Comparison of ENCODE assay signal across 8 cellular contexts in genomic region chr7:94004024-94004945, GRCh38. TPM values are rescaled to one million over a fixed set of nuclear protein-coding genes. Genes with fewer than 3 reads are reported as not detected.
DNase-seq lines count a peak whose midpoint lies in the region; ATAC-seq and TF ChIP-seq lines count a peak whose summit lies in the region.

Gene BET1, minus strand, starts transcription at chr7:94004355. Its CDS starts 139 bp downstream, at chr7:94004216.

- TF ChIP-seq CTCF in LNCaP clone FGC (IDR thresholded peaks at IDR 0.05; ENCODE audit: control insufficient read depth, extremely low read depth, insufficient read depth) (no peak), RWPE1 (conservative IDR thresholded peaks at IDR 0.05; ENCODE audit: low read depth) (no peak), fibroblast of lung (conservative IDR thresholded peaks at IDR 0.05 in 1 of 2, IDR thresholded peaks at IDR 0.05 in 1 of 2; ENCODE audit: low read depth in 1 of 2, low read length in 2 of 2) (no peak)

- peaks cover 23% of the 10 kb centered on the region for H3K4me1 Mint-ChIP-seq in activated T-helper 17 cell treated with anti-CD3 and anti-CD28 coated beads, Interleukin-2, amount 50 U/mL, for 72 hours
- H3K4me1 Mint-ChIP-seq in naive thymus-derived CD4-positive, alpha-beta T cell: peaks cover 22 to 56% (median 51%) of the 10 kb centered on the region in 7 donors
- peaks cover 18 to 50% of the 10 kb centered on the region in 2 donors for H3K4me1 Mint-ChIP-seq in stimulated activated naive B cell treated with anti-CD40 and anti-IgM and Interleukin-4, amounts not matched to agents 10 μg/mL and 1 μg/mL and 100 μg/mL, for 72 hours

- intact Hi-C loops in naive thymus-derived CD4-positive, alpha-beta T cell (cut with micrococcal nuclease): loop anchor here (1.0 to 10.0 kb wide), 14 partner anchors 83 to 1869 kb away; partner anchors contain the start of genes ANKIB1 (in 2 of the 2), KRIT1 (in 2 of the 2), PEX1 (in 2 of the 2) and RBM48 (in 2 of the 2)

- peak within 1 kb of the TSS; percentile 96 for H3K4me3 Mint-ChIP-seq in activated T-helper 17 cell treated with anti-CD3 and anti-CD28 coated beads, Interleukin-2, amount 50 U/mL, for 72 hours
- H3K4me3 Mint-ChIP-seq in naive thymus-derived CD4-positive, alpha-beta T cell: peak within 1 kb of the TSS; percentile 88 to 100 (median 99)
- H3K4me3 Mint-ChIP-seq in stimulated activated naive B cell treated with anti-CD40 and anti-IgM and Interleukin-4, amounts not matched to agents 10 μg/mL and 1 μg/mL and 100 μg/mL, for 72 hours: peak within 1 kb of the TSS; percentile 98 to 100

- peak within 1 kb of the TSS; percentile 65 for H3K4me2 ChIP-seq in fibroblast of lung (ENCODE audit: extremely low read depth, insufficient read depth, low read length)

- peak within 1 kb of the TSS; percentile 72 for H3K27ac ChIP-seq in RWPE1
- peak within 1 kb of the TSS; percentile 93 for H3K27ac ChIP-seq in fibroblast of lung (ENCODE audit: insufficient read depth, low read length)
- peak within 1 kb of the TSS; percentile 91 for H3K27ac ChIP-seq in naive thymus-derived CD4-positive, alpha-beta T cell (ENCODE audit: low read depth, low read length)

- peak within 1 kb of the TSS; percentile 94 for H3K9ac ChIP-seq in fibroblast of lung (ENCODE audit: insufficient read depth, low read length)

- H3K27me3 Mint-ChIP-seq in activated T-helper 17 cell treated with anti-CD3 and anti-CD28 coated beads, Interleukin-2, amount 50 U/mL, for 72 hours: peaks cover 4% of the 10 kb centered on the region
- H3K27me3 Mint-ChIP-seq in naive thymus-derived CD4-positive, alpha-beta T cell: peaks cover 0 to 28% (median 11%) of the 10 kb centered on the region in 5 donors
- H3K27me3 Mint-ChIP-seq in stimulated activated naive B cell treated with anti-CD40 and anti-IgM and Interleukin-4, amounts not matched to agents 10 μg/mL and 1 μg/mL and 100 μg/mL, for 72 hours: peaks cover 0 to 4% of the 10 kb centered on the region in 2 donors

- ATAC-seq in activated T-helper 17 cell treated with anti-CD3 and anti-CD28 coated beads, Interleukin-2, amount 50 U/mL, for 72 hours (replicated peaks): peak; percentile 98
- ATAC-seq in naive thymus-derived CD4-positive, alpha-beta T cell: peak; percentile 98
- peak; percentile 97 to 98 for ATAC-seq in stimulated activated naive B cell treated with anti-CD40 and anti-IgM and Interleukin-4, amounts not matched to agents 10 μg/mL and 1 μg/mL and 100 μg/mL, for 72 hours (replicated peaks)

- H3K79me2 ChIP-seq in fibroblast of lung (ENCODE audit: control insufficient read depth, insufficient read depth, low read length): peaks cover 27% of the 10 kb centered on the region

- peaks cover 13% of the 10 kb centered on the region for H3K36me3 Mint-ChIP-seq in activated T-helper 17 cell treated with anti-CD3 and anti-CD28 coated beads, Interleukin-2, amount 50 U/mL, for 72 hours (ENCODE audit: low read depth)
- H3K36me3 Mint-ChIP-seq in naive thymus-derived CD4-positive, alpha-beta T cell: peaks cover 0 to 8% (median 0%) of the 10 kb centered on the region in 5 donors
- H3K36me3 Mint-ChIP-seq in stimulated activated naive B cell treated with anti-CD40 and anti-IgM and Interleukin-4, amounts not matched to agents 10 μg/mL and 1 μg/mL and 100 μg/mL, for 72 hours: peaks cover 2 to 7% of the 10 kb centered on the region in 2 donors

- H2AFZ ChIP-seq in fibroblast of lung (ENCODE audit: low read length): peak within 1 kb of the TSS; percentile 81

- CTCF ChIA-PET in RWPE1 (lab: Yijun Ruan, JAX): interaction anchor here (0.7 kb wide), 1 partner anchor 36 kb away, joined by 4 read pairs; no protein-coding TSS in a partner anchor
- CTCF ChIA-PET in naive thymus-derived CD4-positive, alpha-beta T cell (lab: Charles Lee): no interaction called here

- no peaks in the 10 kb centered on the region for H3K9me3 Mint-ChIP-seq in activated T-helper 17 cell treated with anti-CD3 and anti-CD28 coated beads, Interleukin-2, amount 50 U/mL, for 72 hours
- H3K9me3 Mint-ChIP-seq in naive thymus-derived CD4-positive, alpha-beta T cell: no peaks in the 10 kb centered on the region
- peaks cover 2 to 3% of the 10 kb centered on the region in 2 donors for H3K9me3 Mint-ChIP-seq in stimulated activated naive B cell treated with anti-CD40 and anti-IgM and Interleukin-4, amounts not matched to agents 10 μg/mL and 1 μg/mL and 100 μg/mL, for 72 hours

- POLR2A ChIA-PET in RWPE1 (lab: Yijun Ruan, JAX; ENCODE audit: low non-redundant PET): no interaction called here
- POLR2A ChIA-PET in naive thymus-derived CD4-positive, alpha-beta T cell (lab: Charles Lee): interaction anchor here (0.6 kb wide), 1 partner anchor 1556 kb away, joined by 3 read pairs; no protein-coding TSS in a partner anchor

- DNase-seq in Daoy (ENCODE audit: low read depth) (peak; percentile 97), GOT3 (lab: John Stamatoyannopoulos, UW) (peak; percentile 42), LNCaP clone FGC (ENCODE audit: low read depth) (peak; percentile 87), RWPE1 (ENCODE audit: low spot score) (peak; percentile 89), fibroblast of lung (ENCODE audit: low read depth in 2 of 2) (peak; percentile 97)
- DNase-seq in naive thymus-derived CD4-positive, alpha-beta T cell: peak; percentile 87 to 96 (median 92)
- DNase-seq in stimulated activated naive B cell treated with anti-CD40 and anti-IgM and Interleukin-4, amounts not matched to agents 10 μg/mL and 1 μg/mL and 100 μg/mL, for 72 hours: peak; percentile 87

- peak within 1 kb of the TSS; percentile 98 for H3K27ac Mint-ChIP-seq in activated T-helper 17 cell treated with anti-CD3 and anti-CD28 coated beads, Interleukin-2, amount 50 U/mL, for 72 hours
- peak within 1 kb of the TSS; percentile 95 to 100 (median 99) for H3K27ac Mint-ChIP-seq in naive thymus-derived CD4-positive, alpha-beta T cell
- H3K27ac Mint-ChIP-seq in stimulated activated naive B cell treated with anti-CD40 and anti-IgM and Interleukin-4, amounts not matched to agents 10 μg/mL and 1 μg/mL and 100 μg/mL, for 72 hours: peak within 1 kb of the TSS; percentile 100

- no peaks in the 10 kb centered on the region for H3K27me3 ChIP-seq in fibroblast of lung (ENCODE audit: control insufficient read depth, insufficient read depth, low read length)
- no peaks in the 10 kb centered on the region for H3K27me3 ChIP-seq in naive thymus-derived CD4-positive, alpha-beta T cell (ENCODE audit: control insufficient read depth in 2 of 2, insufficient read depth in 2 of 2, low read length in 2 of 2)

- peak within 1 kb of the TSS; percentile 89 for H3K4me3 ChIP-seq in LNCaP clone FGC (ENCODE audit: low read depth, low read length)
- peak within 1 kb of the TSS; percentile 87 to 99 (median 96) for H3K4me3 ChIP-seq in fibroblast of lung (replicated peaks in 1 of 4; ENCODE audit: control extremely low read depth in 1 of 4, insufficient read depth in 1 of 4, low read depth in 3 of 4, low read length in 4 of 4)
- H3K4me3 ChIP-seq in naive thymus-derived CD4-positive, alpha-beta T cell (ENCODE audit: low read length): peak within 1 kb of the TSS; percentile 75

- H3K36me3 ChIP-seq in fibroblast of lung (ENCODE audit: control insufficient read depth, insufficient read depth, low read length): no peaks in the 10 kb centered on the region
- H3K36me3 ChIP-seq in naive thymus-derived CD4-positive, alpha-beta T cell (ENCODE audit: control insufficient read depth in 2 of 3, insufficient read depth in 3 of 3, low read length in 3 of 3): peaks cover 0 to 3% (median 0%) of the 10 kb centered on the region in 3 experiments

- H3K4me1 ChIP-seq in fibroblast of lung (ENCODE audit: control insufficient read depth, extremely low read depth, insufficient read depth, low read length): no peaks in the 10 kb centered on the region
- peaks cover 3 to 17% of the 10 kb centered on the region in 2 donors for H3K4me1 ChIP-seq in naive thymus-derived CD4-positive, alpha-beta T cell (ENCODE audit: control insufficient read depth in 2 of 2, insufficient read depth in 2 of 2, low read length in 2 of 2)

- H3K9me3 ChIP-seq in fibroblast of lung (ENCODE audit: control insufficient read depth, insufficient read depth, low read depth, low read length): no peaks in the 10 kb centered on the region
- H3K9me3 ChIP-seq in naive thymus-derived CD4-positive, alpha-beta T cell (ENCODE audit: control insufficient read depth in 2 of 3, low read length in 3 of 3): no peaks in the 10 kb centered on the region

- no peaks in the 10 kb centered on the region for H4K20me1 ChIP-seq in fibroblast of lung (ENCODE audit: control insufficient read depth, extremely low read depth, insufficient read depth, low read length)

RNA-seq across cellular contexts. Expression of gene BET1, which starts in this region (rescaled TPM):
- total RNA-seq in Daoy (2014; rRNA removed; shearing (Covaris generic)): 36.8 and 61.2 TPM in 2 replicates
- total RNA-seq in activated T-helper 17 cell treated with anti-CD3 and anti-CD28 coated beads, Interleukin-2, amount 50 U/mL, for 72 hours: 10 to 100 TPM; 17.9 to 22.6 TPM
- 28.0 and 40.3 TPM in 2 replicates for total RNA-seq in fibroblast of lung
- polyA plus RNA-seq in fibroblast of lung: 33.7 and 52.5 TPM in 2 replicates
- polyA plus RNA-seq in fibroblast of lung (2012): 20.9 and 33.7 TPM in 2 replicates
- polyA minus RNA-seq in fibroblast of lung (ENCODE audit: low replicate concordance): 1.6 and 8.0 TPM in 2 replicates
- 10 to 100 TPM in 4 of 5 experiments, 1 to 10 TPM in 1; 9.9 to 37.6 (median 25.2) TPM for total RNA-seq in naive thymus-derived CD4-positive, alpha-beta T cell
- polyA plus RNA-seq in naive thymus-derived CD4-positive, alpha-beta T cell: 10 to 100 TPM; 10.4 to 13.9 TPM

Comparison
In these comparisons a context has a peak if more than half of its experiments do, and no peak if none do; other contexts are left out.
1. Peak in every context shown above with its lines: DNase-seq, ATAC-seq, H3K4me3 ChIP-seq and H3K27ac ChIP-seq.
2. DNase-seq: peak in every context shown above with its lines; median percentile 97 in Daoy; 97 in fibroblast of lung; 92 in naive thymus-derived CD4-positive, alpha-beta T cell; 89 in RWPE1; 87 in LNCaP clone FGC; 87 in stimulated activated naive B cell treated with anti-CD40 and anti-IgM and Interleukin-4, amounts not matched to agents 10 μg/mL and 1 μg/mL and 100 μg/mL, for 72 hours; 42 in GOT3.